ENCODE assay signal across 10 cellular contexts in genomic region chr17:51029142-51029541, GRCh38.
DNase-seq lines count a peak whose midpoint lies in the region; ATAC-seq and TF ChIP-seq lines count a peak whose summit lies in the region.
"Had no signal": no experiment of that assay in that cellular context is flagged by ENCODE, and none has a peak within 500 bp of the region (broad histone marks: within the 10 kb centered on the region; RNA-seq: fewer than 3 reads in every experiment).

No MANE protein-coding gene starts in this region.

- in situ Hi-C loops in mammary epithelial cell (cut with MboI; ENCODE audit: low sequenced_read_pairs in 2 of 2): no loop called here

- TF ChIP-seq CTCF in MCF 10A (IDR thresholded peaks at IDR 0.05; ENCODE audit: unreplicated experiment): no peak
- no peak for TF ChIP-seq CTCF in mammary epithelial cell (conservative IDR thresholded peaks at IDR 0.05 in 1 of 2, IDR thresholded peaks at IDR 0.05 in 1 of 2; ENCODE audit: extremely low read depth in 1 of 2, insufficient read depth in 1 of 2, low read depth in 1 of 2, low read length in 2 of 2)
- no peak for TF ChIP-seq CTCF in lower lobe of right lung (IDR thresholded peaks at IDR 0.05)

- H3K79me2 ChIP-seq in mammary epithelial cell (ENCODE audit: insufficient read depth, low read length): no peaks in the 10 kb centered on the region

- H3K4me1 ChIP-seq in mammary epithelial cell (ENCODE audit: insufficient read depth, low read length) (no peaks in the 10 kb centered on the region), lower lobe of right lung (peaks cover 18% of the 10 kb centered on the region), urinary bladder (ENCODE audit: insufficient read depth) (no peaks in the 10 kb centered on the region)

- intact Hi-C loops in MCF 10A (cut with micrococcal nuclease) (no loop called here), mammary epithelial cell (cut with micrococcal nuclease) (no loop called here), lower lobe of right lung (cut with DNase I) (no loop called here)

- H3K9me3 Mint-ChIP-seq in MCF 10A (ENCODE audit: unreplicated experiment): no peaks in the 10 kb centered on the region
- no peaks in the 10 kb centered on the region for H3K9me3 Mint-ChIP-seq in activated T-helper 17 cell treated with anti-CD3 and anti-CD28 coated beads, Interleukin-2, amount 50 U/mL, for 72 hours

- ATAC-seq in activated T-helper 17 cell treated with anti-CD3 and anti-CD28 coated beads, Interleukin-2, amount 50 U/mL, for 72 hours (replicated peaks): no peak
- no peak for ATAC-seq in lower lobe of right lung

- DNase-seq in MCF 10A (ENCODE audit: unreplicated experiment) (no peak), mammary epithelial cell (no peak), lower lobe of right lung (no peak), occipital lobe (lab: John Stamatoyannopoulos, UW) (no peak), SIG-M5 (lab: John Stamatoyannopoulos, UW) (no peak), Kasumi-1 (lab: John Stamatoyannopoulos, UW) (no peak)
- DNase-seq: SHP77 had no signal

- 95% methylated on average over 1 of the region's 1 CpG for WGBS in mammary epithelial cell (ENCODE audit: low coverage, missing lambda C conversion rate)
- 73% methylated on average over 1 of the region's 1 CpG for WGBS in urinary bladder

- no TSS peak for BruUV-seq in MCF 10A (replicated peaks; lab: Mats Ljungman, UMichigan)
- no TSS peak for BruUV-seq in mammary epithelial cell (replicated peaks; lab: Mats Ljungman, UMichigan)

- no peak overlapping the region for H3K27ac ChIP-seq in mammary epithelial cell (ENCODE audit: insufficient read depth, low read depth, low read length)
- peak overlapping the region; percentile 58 for H3K27ac ChIP-seq in lower lobe of right lung
- peak overlapping the region; percentile 23 for H3K27ac ChIP-seq in urinary bladder (ENCODE audit: low read depth)
- H3K27ac ChIP-seq: HL-60 had no signal

- peak overlapping the region; percentile 79 for H3K27ac Mint-ChIP-seq in MCF 10A (ENCODE audit: low read depth, unreplicated experiment)
- H3K27ac Mint-ChIP-seq in activated T-helper 17 cell treated with anti-CD3 and anti-CD28 coated beads, Interleukin-2, amount 50 U/mL, for 72 hours: peak overlapping the region; percentile 84

- no peaks in the 10 kb centered on the region for H4K20me1 ChIP-seq in mammary epithelial cell (ENCODE audit: insufficient read depth, low read length)

- no peak overlapping the region for H3K4me2 ChIP-seq in mammary epithelial cell (ENCODE audit: insufficient read depth, low read depth, low read length)

- H3K9me3 ChIP-seq in mammary epithelial cell (replicated peaks; ENCODE audit: insufficient read depth, low read length) (no peaks in the 10 kb centered on the region), lower lobe of right lung (no peaks in the 10 kb centered on the region)

- POLR2A ChIA-PET in MCF 10A (lab: Yijun Ruan, JAX): interaction anchor here (0.6 to 1.5 kb wide), 3 partner anchors 92 to 413 kb away, joined by 3 read pairs; partner anchors contain the start of gene SPAG9

- H3K36me3 Mint-ChIP-seq in MCF 10A (ENCODE audit: insufficient read depth, unreplicated experiment): no peaks in the 10 kb centered on the region
- peaks cover 53% of the 10 kb centered on the region for H3K36me3 Mint-ChIP-seq in activated T-helper 17 cell treated with anti-CD3 and anti-CD28 coated beads, Interleukin-2, amount 50 U/mL, for 72 hours (ENCODE audit: low read depth)

- dilution Hi-C loops in mammary epithelial cell (cut with HindIII; ENCODE audit: low sequenced_read_pairs): no loop called here

- CTCF ChIA-PET in MCF 10A (lab: Yijun Ruan, JAX) (no interaction called here), mammary epithelial cell (lab: Charles Lee; ENCODE audit: low non-redundant PET) (no interaction called here)

- no peaks in the 10 kb centered on the region for H3K36me3 ChIP-seq in mammary epithelial cell (ENCODE audit: insufficient read depth, low read length)
- H3K36me3 ChIP-seq in lower lobe of right lung: peaks cover 10% of the 10 kb centered on the region
- H3K36me3 ChIP-seq in urinary bladder (ENCODE audit: insufficient read depth): no peaks in the 10 kb centered on the region

- H3K4me3 ChIP-seq in mammary epithelial cell (replicated peaks in 1 of 3; ENCODE audit: insufficient read depth in 1 of 3, low read depth in 2 of 3, low read length in 3 of 3) (no peak overlapping the region), lower lobe of right lung (peak overlapping the region; percentile 19), urinary bladder (ENCODE audit: low read depth, low read length) (no peak overlapping the region)

- no peak overlapping the region for H3K9ac ChIP-seq in mammary epithelial cell (ENCODE audit: insufficient read depth, low read length)

- H3K4me1 Mint-ChIP-seq in MCF 10A (ENCODE audit: insufficient read depth, unreplicated experiment): peaks cover 5% of the 10 kb centered on the region
- H3K4me1 Mint-ChIP-seq in activated T-helper 17 cell treated with anti-CD3 and anti-CD28 coated beads, Interleukin-2, amount 50 U/mL, for 72 hours: peaks cover 19% of the 10 kb centered on the region

- H3K27me3 ChIP-seq in mammary epithelial cell (ENCODE audit: insufficient read depth, low read length): no peaks in the 10 kb centered on the region
- no peaks in the 10 kb centered on the region for H3K27me3 ChIP-seq in lower lobe of right lung (ENCODE audit: low read depth)

- H3K27me3 Mint-ChIP-seq in MCF 10A (ENCODE audit: insufficient read depth, unreplicated experiment): no peaks in the 10 kb centered on the region
- H3K27me3 Mint-ChIP-seq in activated T-helper 17 cell treated with anti-CD3 and anti-CD28 coated beads, Interleukin-2, amount 50 U/mL, for 72 hours: no peaks in the 10 kb centered on the region

- peak overlapping the region; percentile 56 for H3K4me3 Mint-ChIP-seq in MCF 10A (ENCODE audit: unreplicated experiment)
- H3K4me3 Mint-ChIP-seq in activated T-helper 17 cell treated with anti-CD3 and anti-CD28 coated beads, Interleukin-2, amount 50 U/mL, for 72 hours: peak overlapping the region; percentile 61

- no peak overlapping the region for H2AFZ ChIP-seq in mammary epithelial cell (ENCODE audit: low read depth, low read length)
